10 cellular contexts compared by ENCODE assay signal in the genomic region with DNA sequence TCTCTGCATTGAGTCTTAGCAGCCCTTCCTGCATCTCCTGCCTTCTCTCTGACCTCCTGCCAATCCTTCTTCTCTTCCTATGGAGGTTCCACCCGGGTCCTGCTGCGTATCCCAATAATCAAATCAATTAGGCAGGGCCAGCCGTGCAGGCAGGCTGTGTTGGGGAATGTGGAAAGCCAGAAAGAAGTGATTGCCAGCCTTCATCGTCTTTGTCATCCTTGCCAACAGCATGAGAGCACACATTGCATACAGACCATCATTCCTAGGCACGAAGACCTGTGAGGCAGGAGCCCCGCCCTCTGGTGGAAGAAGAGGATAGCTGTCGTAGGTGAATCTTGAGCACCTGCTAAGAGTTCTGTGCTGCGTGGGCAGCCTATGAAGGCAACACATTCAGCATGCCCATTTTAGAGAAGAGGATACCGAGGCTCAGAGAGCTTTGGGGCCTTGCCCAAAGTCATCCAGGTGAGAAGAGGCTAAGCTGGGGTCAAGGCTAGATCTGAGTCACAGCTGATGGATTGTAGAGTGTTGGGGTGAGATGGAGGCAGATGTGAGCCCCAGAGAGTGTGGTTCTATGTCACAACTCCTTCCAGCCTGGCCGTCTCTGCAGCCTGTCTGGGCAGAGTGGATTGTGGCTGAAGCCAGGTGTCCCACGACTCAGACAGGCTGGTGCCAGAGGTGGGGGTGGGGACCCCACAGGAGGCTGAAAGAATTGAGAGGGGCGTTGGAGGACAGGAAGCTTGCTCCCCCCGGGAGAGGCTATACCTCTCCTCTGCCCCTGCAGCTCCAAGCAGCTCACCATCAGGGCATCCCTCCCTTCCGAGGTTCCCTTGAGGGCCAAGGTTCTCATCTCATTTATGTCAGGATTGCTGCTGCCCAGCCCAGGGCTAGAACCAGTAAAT. TPM values are rescaled to one million over a fixed set of nuclear protein-coding genes. Genes with fewer than 3 reads are reported as not detected.
DNase-seq lines count a peak whose midpoint lies in the region; ATAC-seq and TF ChIP-seq lines count a peak whose summit lies in the region.
"Had no signal": no experiment of that assay in that cellular context is flagged by ENCODE, and none has a peak within 500 bp of the region (broad histone marks: within the 10 kb centered on the region; RNA-seq: fewer than 3 reads in every experiment).

No MANE protein-coding gene starts in this region.

- TF ChIP-seq EP300 in upper lobe of left lung (IDR thresholded peaks at IDR 0.05), result no peak

- 78 to 82% methylated on average over 14 of the region's 14 CpGs for WGBS in upper lobe of left lung, 2 donors

- H3K27ac ChIP-seq in upper lobe of left lung, result no peak overlapping the region
- H3K27ac ChIP-seq: thyroid gland had no signal

- H3K9me3 Mint-ChIP-seq in WTC11, result no peaks in the 10 kb centered on the region

- H3K36me3 ChIP-seq in H7 (replicated peaks; ENCODE audit: control insufficient read depth, insufficient read depth, low read length) (no peaks in the 10 kb centered on the region), upper lobe of left lung (peaks cover 0 to 12% (median 5%) of the 10 kb centered on the region in 4 donors)
- H3K36me3 ChIP-seq: thyroid gland had no signal

- DNase-seq in DMS53 (lab: John Stamatoyannopoulos, UW) (peak; percentile 54), DMS53 treated with DMSO at 0.1 percent for 48 hours (lab: John Stamatoyannopoulos, UW; ENCODE audit: unreplicated experiment) (no peak), H7 (peak; percentile 76), WTC11 (ENCODE audit: low spot score) (peak; percentile 52), mesenteric fat pad (ENCODE audit: low spot score) (peak; percentile 80), upper lobe of left lung (no peak), Right ventricle myocardium superior (no peak)
- DNase-seq: kidney glomerular epithelial cell, thyroid gland had no signal

- H3K27ac Mint-ChIP-seq in WTC11, result no peak overlapping the region; the same call in 1 of the 2 replicates

- peaks cover 7% of the 10 kb centered on the region for H3K4me1 Mint-ChIP-seq in WTC11

- no peak overlapping the region for H3K4me3 Mint-ChIP-seq in WTC11

- H3K27me3 Mint-ChIP-seq in WTC11 (ENCODE audit: low read depth), result no peaks in the 10 kb centered on the region

- H3K9me3 ChIP-seq in upper lobe of left lung, result no peaks in the 10 kb centered on the region
- H3K9me3 ChIP-seq: thyroid gland had no signal

- ATAC-seq in WTC11, result peak; percentile 86
- ATAC-seq in GM21528 (IDR thresholded peaks at IDR 0.05; ENCODE audit: low FRiP score, unreplicated experiment), result no peak
- ATAC-seq in upper lobe of left lung (ENCODE audit: low FRiP score in 2 of 2), result no peak
- ATAC-seq in Right ventricle myocardium superior (ENCODE audit: poor library complexity), result no peak

- POLR2A ChIA-PET in WTC11 (lab: Charles Lee), result no interaction called here

- peaks cover 0 to 4% (median 0%) of the 10 kb centered on the region in 4 donors for H3K4me1 ChIP-seq in upper lobe of left lung
- H3K4me1 ChIP-seq: thyroid gland had no signal

- no peak for TF ChIP-seq POLR2A in upper lobe of left lung (IDR thresholded peaks at IDR 0.05)

- no peak overlapping the region for H3K4me3 ChIP-seq in H7 (ENCODE audit: insufficient read depth, low read depth, low read length)
- H3K4me3 ChIP-seq in upper lobe of left lung, result no peak overlapping the region
- H3K4me3 ChIP-seq: thyroid gland had no signal

- intact Hi-C loops in Right ventricle myocardium superior (cut with DNase I), result no loop called here

- no peaks in the 10 kb centered on the region for H3K27me3 ChIP-seq in H7 (ENCODE audit: control insufficient read depth, insufficient read depth, low read length)
- no peaks in the 10 kb centered on the region for H3K27me3 ChIP-seq in upper lobe of left lung
- H3K27me3 ChIP-seq: thyroid gland had no signal

- H3K36me3 Mint-ChIP-seq in WTC11, result no peaks in the 10 kb centered on the region

- TF ChIP-seq CTCF in WTC11 (IDR thresholded peaks at IDR 0.05), result peak; percentile 46; the same call in 1 of the 2 replicates
- TF ChIP-seq CTCF in upper lobe of left lung (IDR thresholded peaks at IDR 0.05), result peak in 1 of 6 experiments; percentile 9

- CTCF ChIA-PET in WTC11 (lab: Charles Lee), result interaction anchor here (0.6 to 1.9 kb wide), 18 partner anchors 9 to 494 kb away, joined by 3 to 16 read pairs (median 3); partner anchors contain the start of gene C14orf132

TF ChIP-seq in WTC11, 78 proteins besides CTCF, POLR2A, EP300 and RAD21:
- TF ChIP-seq, protein P1, sequence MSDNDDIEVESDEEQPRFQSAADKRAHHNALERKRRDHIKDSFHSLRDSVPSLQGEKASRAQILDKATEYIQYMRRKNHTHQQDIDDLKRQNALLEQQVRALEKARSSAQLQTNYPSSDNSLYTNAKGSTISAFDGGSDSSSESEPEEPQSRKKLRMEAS (CRISPR knock-in tag; IDR thresholded peaks at IDR 0.05), result 0 out of 2 replicates have a peak, but pooled peaks have one; percentile 58
- no peak for TF ChIP-seq CBFB (CRISPR knock-in tag; IDR thresholded peaks at IDR 0.05; ENCODE audit: low read depth)
TF ChIP-seq in WTC11: peak in this region for 1.

RNA-seq across cellular contexts. Expression of gene C14orf132, which starts 12.7 kb away (rescaled TPM):
- 12.1 and 12.5 TPM in 2 replicates for total RNA-seq in H7 (2014; rRNA removed; shearing (Covaris generic))
- 14.1 to 17.6 TPM (median 16.0 TPM) in 3 replicates for total RNA-seq in WTC11 (2021)
- total RNA-seq in mesenteric fat pad, result 2.7 TPM
- total RNA-seq in upper lobe of left lung, result 10 to 100 TPM; 36.7 to 64.6 (median 59.6) TPM
- 2.4 TPM for total RNA-seq in Right ventricle myocardium superior

Comparison
In these comparisons a context has a peak if more than half of its experiments do, and no peak if none do; other contexts are left out.
1. DNase-seq: peak in DMS53 (single experiment), H7 (single experiment), WTC11 (single experiment) and mesenteric fat pad (single experiment); none in DMS53 treated with DMSO at 0.1 percent for 48 hours (single experiment), upper lobe of left lung (0 of 2) and Right ventricle myocardium superior (single experiment).